ENCODE assay signal across 1 cellular context in the genomic region with DNA sequence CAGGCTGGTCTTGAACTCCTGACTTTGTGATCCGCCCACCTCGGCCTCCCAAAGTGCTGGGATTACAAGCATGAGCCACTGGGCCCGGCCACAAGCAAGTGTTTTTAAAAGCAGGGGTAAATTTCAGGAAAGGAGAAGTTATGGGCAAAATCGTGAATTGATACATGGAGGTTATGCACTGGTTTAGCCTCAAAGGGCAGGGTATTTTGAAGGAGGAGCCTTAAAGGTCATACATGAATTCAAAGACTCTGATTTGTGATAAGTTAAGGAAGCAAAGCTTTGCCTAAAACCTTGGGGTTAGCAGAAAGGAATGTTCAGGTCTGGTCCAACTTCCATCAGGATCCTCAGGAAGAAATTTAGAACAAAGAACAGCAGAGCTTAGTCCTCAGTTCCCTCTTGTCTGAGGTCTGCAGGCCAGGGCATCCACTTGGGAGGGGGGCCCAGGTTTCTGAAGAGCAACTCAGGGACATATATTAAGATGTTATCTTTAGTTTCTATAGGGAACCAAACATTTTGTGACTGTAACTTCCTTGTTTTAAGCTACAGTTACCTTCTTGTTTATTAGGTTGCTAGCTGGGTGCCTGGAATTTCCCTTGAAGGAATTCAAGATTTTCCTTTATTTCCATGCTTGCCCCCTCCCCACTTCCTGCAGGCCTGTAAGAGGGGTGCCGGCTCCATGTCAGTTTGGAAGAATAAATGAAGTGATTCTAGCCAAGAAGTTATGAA.
TF ChIP-seq lines count a peak whose summit lies in the region.

No MANE protein-coding gene starts in this region.

TF ChIP-seq in GM23338, 12 proteins besides CTCF, POLR2A, EP300 and RAD21:
- TF ChIP-seq ZNF114 (CRISPR knock-in tag; IDR thresholded peaks at IDR 0.05) (no peak), EZH2phosphoT487 (IDR thresholded peaks at IDR 0.05; ENCODE audit: unreplicated experiment) (no peak), JUNB (IDR thresholded peaks at IDR 0.05; ENCODE audit: unreplicated experiment) (no peak), NANOG (IDR thresholded peaks at IDR 0.05; ENCODE audit: borderline replicate concordance) (no peak), POLR2AphosphoS5 (IDR thresholded peaks at IDR 0.05; ENCODE audit: low read depth) (no peak), ZNF331 (CRISPR knock-in tag; IDR thresholded peaks at IDR 0.05; ENCODE audit: low read depth) (no peak), ETS1 (IDR thresholded peaks at IDR 0.05) (no peak)
